8 cellular contexts compared by ENCODE assay signal in genomic region chr15:70762469-70763119, GRCh38. TPM values are rescaled to one million over a fixed set of nuclear protein-coding genes. Genes with fewer than 3 reads are reported as not detected.
A peak's percentile ranks its signal among the peaks of the same experiment; 100 is the strongest.
DNase-seq lines count a peak whose midpoint lies in the region; ATAC-seq, FAIRE-seq and TF ChIP-seq lines count a peak whose summit lies in the region.

No MANE protein-coding gene starts in this region.

- H3K4me3 Mint-ChIP-seq in activated CD4-positive, alpha-beta T cell treated with anti-CD3 and anti-CD28 coated beads for 36 hours = peak overlapping the region; percentile 77
- peak overlapping the region; percentile 94 for H3K4me3 Mint-ChIP-seq in activated T-cell treated with anti-CD3 and anti-CD28 coated beads, Interleukin-2, amount 50 U/mL, for 72 hours

- H3K4me3 ChIP-seq in pancreas = peak overlapping the region; percentile 52 to 89 (median 72)

- no peak for FAIRE-seq in pancreas (lab: Jason Lieb, UNC)

- H3K27me3 Mint-ChIP-seq in activated CD4-positive, alpha-beta T cell treated with anti-CD3 and anti-CD28 coated beads for 36 hours = peaks cover 30% of the 10 kb centered on the region
- peaks cover 50% of the 10 kb centered on the region for H3K27me3 Mint-ChIP-seq in activated T-cell treated with anti-CD3 and anti-CD28 coated beads, Interleukin-2, amount 50 U/mL, for 72 hours (ENCODE audit: low read depth)

- peaks cover 7 to 24% (median 12%) of the 10 kb centered on the region in 3 donors for H3K4me1 ChIP-seq in pancreas

- peak overlapping the region; percentile 81 to 96 (median 94) for H3K27ac ChIP-seq in pancreas

- peak; percentile 34 for DNase-seq in activated CD4-positive, alpha-beta T cell treated with anti-CD3 and anti-CD28 coated beads for 36 hours
- DNase-seq in activated CD4-positive, alpha-beta T cell treated with anti-CD3 and anti-CD28 coated beads for 1 hour = no peak
- DNase-seq in HuH-7 (ENCODE audit: low spot score) (peak; percentile 37), glomerular visceral epithelial cell (ENCODE audit: extremely low spot score) (peak; percentile 55), pancreas (peak; percentile 49 to 84 (median 58)), occipital lobe (lab: John Stamatoyannopoulos, UW) (no peak)
- DNase-seq in activated T-cell treated with anti-CD3 and anti-CD28 coated beads, Interleukin-2, amount 50 U/mL, for 72 hours = peak; percentile 10 to 25
- no peak for DNase-seq in activated effector memory CD4-positive, alpha-beta T cell treated with Interleukin-2 at 50 U/mL for 16 hours

- TF ChIP-seq CTCF in pancreas (IDR thresholded peaks at IDR 0.05) = no peak

- no peaks in the 10 kb centered on the region for H3K9me3 ChIP-seq in pancreas

- CTCF ChIA-PET in activated CD4-positive, alpha-beta T cell treated with anti-CD3 and anti-CD28 coated beads for 36 hours (lab: Charles Lee) = no interaction called here

- peak; percentile 18 for ATAC-seq in activated CD4-positive, alpha-beta T cell treated with anti-CD3 and anti-CD28 coated beads for 36 hours
- ATAC-seq in activated T-cell treated with anti-CD3 and anti-CD28 coated beads, Interleukin-2, amount 50 U/mL, for 72 hours (replicated peaks in 1 of 2) = peak; percentile 26 to 42
- peak; percentile 44 to 59 (median 55) for ATAC-seq in pancreas

- peak overlapping the region; percentile 42 for H3K27ac Mint-ChIP-seq in activated CD4-positive, alpha-beta T cell treated with anti-CD3 and anti-CD28 coated beads for 36 hours
- no peak overlapping the region for H3K27ac Mint-ChIP-seq in activated T-cell treated with anti-CD3 and anti-CD28 coated beads, Interleukin-2, amount 50 U/mL, for 72 hours

- H3K9me3 Mint-ChIP-seq in activated CD4-positive, alpha-beta T cell treated with anti-CD3 and anti-CD28 coated beads for 36 hours (ENCODE audit: low read depth) = no peaks in the 10 kb centered on the region
- no peaks in the 10 kb centered on the region for H3K9me3 Mint-ChIP-seq in activated T-cell treated with anti-CD3 and anti-CD28 coated beads, Interleukin-2, amount 50 U/mL, for 72 hours

- 1% methylated on average over 44 to 45 of the region's 45 CpGs for WGBS in pancreas, 2 donors

- H3K36me3 ChIP-seq in pancreas = no peaks in the 10 kb centered on the region

- POLR2A ChIA-PET in activated CD4-positive, alpha-beta T cell treated with anti-CD3 and anti-CD28 coated beads for 36 hours (lab: Charles Lee) = no interaction called here

- intact Hi-C loops in activated CD4-positive, alpha-beta T cell treated with anti-CD3 and anti-CD28 coated beads for 36 hours (cut with DNase I, micrococcal nuclease) = loop anchor here in 1 of 2 experiments (1.0 to 5.0 kb wide), 6 partner anchors 130 to 1465 kb away; partner anchors contain the start of genes LRRC49, MYO9A, RPLP1 and SENP8
- intact Hi-C loops in pancreas (cut with DNase I) = no loop called here

- no peaks in the 10 kb centered on the region for H3K36me3 Mint-ChIP-seq in activated CD4-positive, alpha-beta T cell treated with anti-CD3 and anti-CD28 coated beads for 36 hours (ENCODE audit: low read depth)
- peaks cover 0 to 2% of the 10 kb centered on the region in 2 donors for H3K36me3 Mint-ChIP-seq in activated T-cell treated with anti-CD3 and anti-CD28 coated beads, Interleukin-2, amount 50 U/mL, for 72 hours (ENCODE audit: insufficient read depth in 2 of 2)

- peaks cover 12% of the 10 kb centered on the region for H3K4me1 Mint-ChIP-seq in activated CD4-positive, alpha-beta T cell treated with anti-CD3 and anti-CD28 coated beads for 36 hours
- peaks cover 14% of the 10 kb centered on the region for H3K4me1 Mint-ChIP-seq in activated T-cell treated with anti-CD3 and anti-CD28 coated beads, Interleukin-2, amount 50 U/mL, for 72 hours (ENCODE audit: low read depth)

- no peaks in the 10 kb centered on the region for H3K27me3 ChIP-seq in pancreas

RNA-seq across cellular contexts. Expression of gene UACA, which starts 0.8 kb away (rescaled TPM):
- 1 to 10 TPM; 6.6 TPM for total RNA-seq in activated CD4-positive, alpha-beta T cell treated with anti-CD3 and anti-CD28 coated beads for 36 hours
- total RNA-seq in activated T-cell treated with anti-CD3 and anti-CD28 coated beads, Interleukin-2, amount 50 U/mL, for 72 hours = 1 to 10 TPM; 1.9 to 2.0 TPM
- total RNA-seq in pancreas = 10 to 100 TPM; 15.4 to 29.5 (median 19.7) TPM
- 10 to 100 TPM; 24.0 to 39.5 TPM for polyA plus RNA-seq in pancreas
- total RNA-seq in occipital lobe = 64.3 TPM

Comparison
In these comparisons a context has a peak if more than half of its experiments do, and no peak if none do; other contexts are left out.
1. DNase-seq: peak in activated CD4-positive, alpha-beta T cell treated with anti-CD3 and anti-CD28 coated beads for 36 hours (single experiment), HuH-7 (single experiment), activated T-cell treated with anti-CD3 and anti-CD28 coated beads, Interleukin-2, amount 50 U/mL, for 72 hours (2 of 2), glomerular visceral epithelial cell (single experiment) and pancreas (6 of 6); none in activated CD4-positive, alpha-beta T cell treated with anti-CD3 and anti-CD28 coated beads for 1 hour (single experiment), activated effector memory CD4-positive, alpha-beta T cell treated with Interleukin-2 at 50 U/mL for 16 hours (single experiment) and occipital lobe (single experiment).
2. Peak in every context shown above with its lines, with median percentiles within 50 percentile points of each other: ATAC-seq.